ENCODE assay signal across 8 cellular contexts in the genomic region with DNA sequence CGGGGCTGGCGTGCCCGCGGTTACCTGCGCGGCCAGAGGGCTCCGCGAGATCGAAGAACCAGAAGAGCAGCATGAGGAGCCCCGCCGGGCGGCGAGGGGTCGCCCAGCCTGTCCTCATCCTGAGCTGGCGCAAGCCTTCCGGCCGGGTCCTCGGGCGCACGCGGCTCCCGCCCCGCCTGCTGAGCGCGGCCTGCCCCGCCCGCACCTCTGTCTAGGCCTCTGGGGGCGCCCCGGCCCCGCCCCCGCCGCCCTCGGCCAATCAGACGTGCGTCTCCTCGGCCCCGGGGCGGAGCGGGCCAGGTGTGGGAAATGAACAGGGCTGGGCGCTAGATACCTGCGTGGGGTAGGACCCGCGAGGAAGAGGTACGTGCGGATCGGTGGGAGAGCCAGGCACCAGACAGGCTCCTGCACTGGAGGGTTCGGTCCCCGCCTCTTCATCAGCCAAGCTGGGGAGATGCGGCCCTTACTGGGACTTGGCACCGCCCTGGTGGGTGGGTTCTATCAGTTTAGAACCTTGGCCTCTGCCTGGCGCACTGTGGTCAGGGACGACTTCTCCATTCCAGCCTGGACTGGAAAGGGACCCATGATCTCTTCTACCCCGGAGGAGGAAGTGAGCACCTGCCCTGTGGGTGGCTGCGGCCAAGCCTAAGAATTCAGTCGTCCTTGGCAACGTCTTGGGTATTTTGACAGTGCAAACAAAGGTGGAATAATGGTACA. TPM values are rescaled to one million over a fixed set of nuclear protein-coding genes. Genes with fewer than 3 reads are reported as not detected.
DNase-seq lines count a peak whose midpoint lies in the region; ATAC-seq and TF ChIP-seq lines count a peak whose summit lies in the region.

A gene (minus strand): TSS at position 192 of the 717 bp plus-strand sequence.

- DNase-seq in GDM1 (lab: John Stamatoyannopoulos, UW), result peak; percentile 77
- peak; percentile 86 for DNase-seq in activated CD8-positive, alpha-beta T cell treated with anti-CD3 and anti-CD28 coated beads, Interleukin-2, amount 10 ng/mL, durations not matched to agents 7 days and 5 days
- DNase-seq in epithelial cell of esophagus (ENCODE audit: low read depth), result peak; percentile 51
- peak; percentile 87 for DNase-seq in naive B cell
- DNase-seq in stimulated activated effector memory CD8-positive, alpha-beta T cell treated with anti-CD3 and anti-CD28 coated beads, Interleukin-12 subunit alpha, Interleukin-12 subunit beta, amount 100 ng/mL, for 72 hours (ENCODE audit: low spot score in 2 of 2), result peak; percentile 68 to 88
- DNase-seq in NCI-H1092 (lab: John Stamatoyannopoulos, UW), result no peak

- H4K20me1 ChIP-seq in Loucy (ENCODE audit: insufficient read depth, low read length, poor library complexity, severe bottlenecking), result no peaks in the 10 kb centered on the region

- no peaks in the 10 kb centered on the region for H3K36me3 ChIP-seq in Loucy (ENCODE audit: insufficient read depth, low read length)

- peaks cover 13% of the 10 kb centered on the region for H3K36me3 Mint-ChIP-seq in activated CD8-positive, alpha-beta T cell treated with anti-CD3 and anti-CD28 coated beads, Interleukin-2, amount 10 ng/mL, durations not matched to agents 7 days and 5 days (ENCODE audit: low read depth)
- H3K36me3 Mint-ChIP-seq in naive B cell, result no peaks in the 10 kb centered on the region
- H3K36me3 Mint-ChIP-seq in stimulated activated effector memory CD8-positive, alpha-beta T cell treated with anti-CD3 and anti-CD28 coated beads, Interleukin-12 subunit alpha, Interleukin-12 subunit beta, amount 100 ng/mL, for 72 hours, result peaks cover 23% of the 10 kb centered on the region

- peak within 1 kb of the TSS; percentile 85 for H3K9ac ChIP-seq in Loucy (ENCODE audit: low read depth, low read length, poor library complexity, severe bottlenecking)

- H3K79me2 ChIP-seq in Loucy (ENCODE audit: insufficient read depth, low read length), result peaks cover 20% of the 10 kb centered on the region

- peak within 1 kb of the TSS; percentile 98 for H3K27ac Mint-ChIP-seq in activated CD8-positive, alpha-beta T cell treated with anti-CD3 and anti-CD28 coated beads, Interleukin-2, amount 10 ng/mL, durations not matched to agents 7 days and 5 days
- H3K27ac Mint-ChIP-seq in naive B cell, result peak within 1 kb of the TSS; percentile 96 to 100 (median 99)
- peak within 1 kb of the TSS; percentile 96 for H3K27ac Mint-ChIP-seq in stimulated activated effector memory CD8-positive, alpha-beta T cell treated with anti-CD3 and anti-CD28 coated beads, Interleukin-12 subunit alpha, Interleukin-12 subunit beta, amount 100 ng/mL, for 72 hours

- peak within 1 kb of the TSS; percentile 95 for H2AFZ ChIP-seq in Loucy (ENCODE audit: low read length)

- H3K9me2 ChIP-seq in Loucy (replicated peaks; ENCODE audit: low read depth, low read length), result no peaks in the 10 kb centered on the region

- no peaks in the 10 kb centered on the region for H3K9me3 ChIP-seq in Loucy (ENCODE audit: insufficient read depth, low read depth, low read length)

- peak within 1 kb of the TSS; percentile 89 for H3K4me2 ChIP-seq in Loucy (ENCODE audit: low read depth, low read length, poor library complexity, severe bottlenecking)

- H3K4me1 Mint-ChIP-seq in activated CD8-positive, alpha-beta T cell treated with anti-CD3 and anti-CD28 coated beads, Interleukin-2, amount 10 ng/mL, durations not matched to agents 7 days and 5 days (ENCODE audit: low read depth), result peaks cover 35% of the 10 kb centered on the region
- peaks cover 23 to 45% (median 44%) of the 10 kb centered on the region in 3 donors for H3K4me1 Mint-ChIP-seq in naive B cell
- peaks cover 62% of the 10 kb centered on the region for H3K4me1 Mint-ChIP-seq in stimulated activated effector memory CD8-positive, alpha-beta T cell treated with anti-CD3 and anti-CD28 coated beads, Interleukin-12 subunit alpha, Interleukin-12 subunit beta, amount 100 ng/mL, for 72 hours

- H3K27me3 Mint-ChIP-seq in activated CD8-positive, alpha-beta T cell treated with anti-CD3 and anti-CD28 coated beads, Interleukin-2, amount 10 ng/mL, durations not matched to agents 7 days and 5 days (ENCODE audit: low read depth), result peaks cover 1% of the 10 kb centered on the region
- H3K27me3 Mint-ChIP-seq in naive B cell, result no peaks in the 10 kb centered on the region

- TF ChIP-seq CTCF in Loucy (conservative IDR thresholded peaks at IDR 0.05; ENCODE audit: low read length) (no peak), epithelial cell of esophagus (IDR thresholded peaks at IDR 0.05; ENCODE audit: insufficient read depth, low read depth, low read length, missing control alignments) (no peak)

- no peaks in the 10 kb centered on the region for H3F3A ChIP-seq in Loucy (ENCODE audit: low read depth)

- H3K4me1 ChIP-seq in Loucy (ENCODE audit: insufficient read depth, low read length, poor library complexity, severe bottlenecking), result peaks cover 21% of the 10 kb centered on the region

- H3K4me3 Mint-ChIP-seq in activated CD8-positive, alpha-beta T cell treated with anti-CD3 and anti-CD28 coated beads, Interleukin-2, amount 10 ng/mL, durations not matched to agents 7 days and 5 days, result peak within 1 kb of the TSS; percentile 98
- peak within 1 kb of the TSS; percentile 94 to 100 (median 100) for H3K4me3 Mint-ChIP-seq in naive B cell
- H3K4me3 Mint-ChIP-seq in stimulated activated effector memory CD8-positive, alpha-beta T cell treated with anti-CD3 and anti-CD28 coated beads, Interleukin-12 subunit alpha, Interleukin-12 subunit beta, amount 100 ng/mL, for 72 hours, result peak within 1 kb of the TSS; percentile 94

- no peaks in the 10 kb centered on the region for H3K9me3 Mint-ChIP-seq in activated CD8-positive, alpha-beta T cell treated with anti-CD3 and anti-CD28 coated beads, Interleukin-2, amount 10 ng/mL, durations not matched to agents 7 days and 5 days (ENCODE audit: insufficient read depth)
- H3K9me3 Mint-ChIP-seq in naive B cell, result no peaks in the 10 kb centered on the region
- H3K9me3 Mint-ChIP-seq in stimulated activated effector memory CD8-positive, alpha-beta T cell treated with anti-CD3 and anti-CD28 coated beads, Interleukin-12 subunit alpha, Interleukin-12 subunit beta, amount 100 ng/mL, for 72 hours, result no peaks in the 10 kb centered on the region

- H3K4me3 ChIP-seq in Loucy (ENCODE audit: low read length, poor library complexity, severe bottlenecking) (peak within 1 kb of the TSS; percentile 96), epithelial cell of esophagus (ENCODE audit: low read length) (peak within 1 kb of the TSS; percentile 23)

- POLR2A ChIA-PET in activated CD8-positive, alpha-beta T cell treated with anti-CD3 and anti-CD28 coated beads, Interleukin-2, amount 10 ng/mL, durations not matched to agents 7 days and 5 days (lab: Charles Lee), result interaction anchor here (0.7 to 2.4 kb wide), 7 partner anchors 9 to 619 kb away, joined by 3 to 10 read pairs (median 3); no protein-coding TSS in a partner anchor

- CTCF ChIA-PET in activated CD8-positive, alpha-beta T cell treated with anti-CD3 and anti-CD28 coated beads, Interleukin-2, amount 10 ng/mL, durations not matched to agents 7 days and 5 days (lab: Charles Lee), result interaction anchor here (0.9 to 2.4 kb wide), 3 partner anchors 10 to 35 kb away, joined by 3 to 10 read pairs (median 4); no protein-coding TSS in a partner anchor

- peak; percentile 81 for ATAC-seq in GM21619 (IDR thresholded peaks at IDR 0.05; ENCODE audit: unreplicated experiment)
- peak; percentile 92 for ATAC-seq in activated CD8-positive, alpha-beta T cell treated with anti-CD3 and anti-CD28 coated beads, Interleukin-2, amount 10 ng/mL, durations not matched to agents 7 days and 5 days
- peak; percentile 77 to 78 for ATAC-seq in naive B cell (ENCODE audit: low read depth in 2 of 2)
- peak; percentile 88 for ATAC-seq in stimulated activated effector memory CD8-positive, alpha-beta T cell treated with anti-CD3 and anti-CD28 coated beads, Interleukin-12 subunit alpha, Interleukin-12 subunit beta, amount 100 ng/mL, for 72 hours

- no peaks in the 10 kb centered on the region for H3K27me3 ChIP-seq in Loucy (ENCODE audit: insufficient read depth, low read length, poor library complexity, severe bottlenecking)

RNA-seq across cellular contexts. Expression of the gene that starts here (rescaled TPM):
- 10 to 100 TPM; 24.0 to 24.3 TPM for total RNA-seq in activated CD8-positive, alpha-beta T cell treated with anti-CD3 and anti-CD28 coated beads, Interleukin-2, amount 10 ng/mL, durations not matched to agents 7 days and 5 days
- 10 to 100 TPM; 37.2 to 61.2 (median 50.4) TPM for polyA plus RNA-seq in naive B cell (ENCODE audit: low read depth in 6 of 6)
